In the genomic region with DNA sequence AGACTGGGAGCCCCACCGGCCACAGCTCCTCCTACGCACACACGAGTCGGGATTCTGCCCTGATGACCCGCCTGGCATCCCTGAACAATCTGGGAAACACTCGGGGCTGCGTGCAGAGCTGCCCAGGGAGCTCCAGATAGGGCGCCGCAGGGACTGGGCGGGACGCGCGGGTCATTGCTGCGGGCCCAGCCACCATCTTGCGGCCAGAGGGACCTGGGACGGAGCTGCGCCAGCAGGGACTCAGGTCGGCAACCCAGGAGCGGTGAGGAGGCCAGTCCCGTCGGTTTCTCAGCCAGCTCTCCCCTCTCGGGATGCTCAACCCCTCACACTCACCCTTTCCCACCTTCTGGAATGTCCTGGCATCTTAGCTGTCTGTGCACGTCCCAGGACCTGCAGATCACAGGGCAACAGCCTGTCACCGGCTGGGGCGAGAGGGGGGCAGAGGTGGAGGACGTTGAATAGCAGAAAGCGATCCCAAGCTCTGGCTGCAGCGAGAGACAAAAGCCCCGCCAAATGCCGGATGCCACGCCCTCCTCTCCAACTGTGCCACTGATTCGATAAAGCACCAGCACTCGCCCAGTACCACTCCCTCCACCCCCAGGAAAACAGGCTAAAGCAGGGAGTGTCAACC, we compare ENCODE assay signal across 1 cellular context.
A peak's percentile ranks its signal among the peaks of the same experiment; 100 is the strongest.
TF ChIP-seq lines count a peak whose summit lies in the region.

No MANE protein-coding gene starts in this region.

TF ChIP-seq in H1, 55 proteins besides CTCF, POLR2A, EP300 and RAD21:
- TF ChIP-seq RNF2 (IDR thresholded peaks at IDR 0.05; ENCODE audit: borderline replicate concordance, low read depth, low read length, missing control alignments, poor library complexity, severe bottlenecking) (no peak), TAF1 (IDR thresholded peaks at IDR 0.05; ENCODE audit: low read depth, low read length) (peak; percentile 88), SIRT6 (IDR thresholded peaks at IDR 0.05; ENCODE audit: low read length) (no peak), NANOG (IDR thresholded peaks at IDR 0.05; ENCODE audit: insufficient read depth, low read depth, low read length, poor library complexity, severe bottlenecking) (no peak), BRCA1 (IDR thresholded peaks at IDR 0.05; ENCODE audit: low read depth, low read length) (no peak), CEBPB (IDR thresholded peaks at IDR 0.05; ENCODE audit: low read depth, low read length) (no peak), SRF (IDR thresholded peaks at IDR 0.05; ENCODE audit: low read depth, low read length) (no peak), JUND (IDR thresholded peaks at IDR 0.05; ENCODE audit: low read length) (0 out of 2 replicates have a peak, but pooled peaks have one; percentile 4), NRF1 (IDR thresholded peaks at IDR 0.05; ENCODE audit: low read depth, low read length) (no peak), SAP30 (IDR thresholded peaks at IDR 0.05; ENCODE audit: insufficient read depth, insufficient replicate concordance, low read length) (peak; percentile 77), CTBP2 (IDR thresholded peaks at IDR 0.05; ENCODE audit: borderline replicate concordance, insufficient read depth, insufficient read length, low read length) (peak; percentile 62), KDM1A (IDR thresholded peaks at IDR 0.05; ENCODE audit: borderline replicate concordance, low read length) (no peak), CBX8 (IDR thresholded peaks at IDR 0.05; ENCODE audit: borderline replicate concordance, low read depth, low read length) (no peak), CHD1 (IDR thresholded peaks at IDR 0.05; ENCODE audit: low read depth, low read length) (no peak), EGR1 (IDR thresholded peaks at IDR 0.05; ENCODE audit: borderline replicate concordance, low read depth, low read length) (0 out of 2 replicates have a peak, but pooled peaks have one; percentile 13), ASH2L (IDR thresholded peaks at IDR 0.05; ENCODE audit: low read length) (peak; percentile 89), RBBP5 (IDR thresholded peaks at IDR 0.05; ENCODE audit: borderline replicate concordance, low read depth, low read length) (peak; percentile 87; the same call in 1 of the 2 replicates), CREB1 (IDR thresholded peaks at IDR 0.05) (no peak), TCF12 (IDR thresholded peaks at IDR 0.05; ENCODE audit: low read depth, low read length) (no peak), SP4 (IDR thresholded peaks at IDR 0.05; ENCODE audit: low read length) (no peak), SIN3A (conservative IDR thresholded peaks at IDR 0.05 in 1 of 2, IDR thresholded peaks at IDR 0.05 in 1 of 2; ENCODE audit: low read depth in 1 of 2, low read length in 2 of 2) (peak; percentile 14 to 65; a peak in 2 of 4 replicates), SUZ12 (IDR thresholded peaks at IDR 0.05; ENCODE audit: low read length) (no peak), MAFK (IDR thresholded peaks at IDR 0.05; ENCODE audit: low read depth, low read length) (no peak), ZNF274 (IDR thresholded peaks at IDR 0.05; ENCODE audit: borderline replicate concordance, extremely low read depth, low read length) (no peak), POLR2AphosphoS5 (IDR thresholded peaks at IDR 0.05; ENCODE audit: low read depth, low read length) (peak; percentile 89), SIX5 (IDR thresholded peaks at IDR 0.05; ENCODE audit: low read depth, low read length) (no peak), TBP (IDR thresholded peaks at IDR 0.05; ENCODE audit: low read depth, low read length) (peak; percentile 67; the same call in 1 of the 2 replicates), HDAC2 (IDR thresholded peaks at IDR 0.05; ENCODE audit: borderline replicate concordance in 1 of 2, low read depth in 2 of 2, low read length in 2 of 2) (no peak), YY1 (IDR thresholded peaks at IDR 0.05; ENCODE audit: low read depth, low read length) (peak; percentile 80), SP2 (IDR thresholded peaks at IDR 0.05; ENCODE audit: low read length) (no peak), GTF2F1 (IDR thresholded peaks at IDR 0.05; ENCODE audit: borderline replicate concordance, low read depth, low read length) (peak; percentile 55; the same call in 1 of the 2 replicates), PHF8 (conservative IDR thresholded peaks at IDR 0.05; ENCODE audit: low read depth, low read length) (peak; percentile 81), EZH2 (IDR thresholded peaks at IDR 0.05; ENCODE audit: low read depth, low read length, severe bottlenecking) (no peak), BCL11A (IDR thresholded peaks at IDR 0.05; ENCODE audit: low read depth in 2 of 2, low read length in 2 of 2) (no peak), KDM4A (IDR thresholded peaks at IDR 0.05; ENCODE audit: low read depth, low read length, severe bottlenecking) (peak; percentile 52), TAF7 (optimal IDR thresholded peaks at IDR 0.05; ENCODE audit: borderline replicate concordance, low read depth, low read length) (peak; percentile 69), GABPA (IDR thresholded peaks at IDR 0.05; ENCODE audit: borderline replicate concordance, insufficient read depth, low read length) (no peak), RFX5 (IDR thresholded peaks at IDR 0.05; ENCODE audit: borderline replicate concordance, low read depth, low read length) (no peak), FOSL1 (IDR thresholded peaks at IDR 0.05; ENCODE audit: insufficient read depth, low read depth, low read length) (no peak)
- TF ChIP-seq, protein P1, sequence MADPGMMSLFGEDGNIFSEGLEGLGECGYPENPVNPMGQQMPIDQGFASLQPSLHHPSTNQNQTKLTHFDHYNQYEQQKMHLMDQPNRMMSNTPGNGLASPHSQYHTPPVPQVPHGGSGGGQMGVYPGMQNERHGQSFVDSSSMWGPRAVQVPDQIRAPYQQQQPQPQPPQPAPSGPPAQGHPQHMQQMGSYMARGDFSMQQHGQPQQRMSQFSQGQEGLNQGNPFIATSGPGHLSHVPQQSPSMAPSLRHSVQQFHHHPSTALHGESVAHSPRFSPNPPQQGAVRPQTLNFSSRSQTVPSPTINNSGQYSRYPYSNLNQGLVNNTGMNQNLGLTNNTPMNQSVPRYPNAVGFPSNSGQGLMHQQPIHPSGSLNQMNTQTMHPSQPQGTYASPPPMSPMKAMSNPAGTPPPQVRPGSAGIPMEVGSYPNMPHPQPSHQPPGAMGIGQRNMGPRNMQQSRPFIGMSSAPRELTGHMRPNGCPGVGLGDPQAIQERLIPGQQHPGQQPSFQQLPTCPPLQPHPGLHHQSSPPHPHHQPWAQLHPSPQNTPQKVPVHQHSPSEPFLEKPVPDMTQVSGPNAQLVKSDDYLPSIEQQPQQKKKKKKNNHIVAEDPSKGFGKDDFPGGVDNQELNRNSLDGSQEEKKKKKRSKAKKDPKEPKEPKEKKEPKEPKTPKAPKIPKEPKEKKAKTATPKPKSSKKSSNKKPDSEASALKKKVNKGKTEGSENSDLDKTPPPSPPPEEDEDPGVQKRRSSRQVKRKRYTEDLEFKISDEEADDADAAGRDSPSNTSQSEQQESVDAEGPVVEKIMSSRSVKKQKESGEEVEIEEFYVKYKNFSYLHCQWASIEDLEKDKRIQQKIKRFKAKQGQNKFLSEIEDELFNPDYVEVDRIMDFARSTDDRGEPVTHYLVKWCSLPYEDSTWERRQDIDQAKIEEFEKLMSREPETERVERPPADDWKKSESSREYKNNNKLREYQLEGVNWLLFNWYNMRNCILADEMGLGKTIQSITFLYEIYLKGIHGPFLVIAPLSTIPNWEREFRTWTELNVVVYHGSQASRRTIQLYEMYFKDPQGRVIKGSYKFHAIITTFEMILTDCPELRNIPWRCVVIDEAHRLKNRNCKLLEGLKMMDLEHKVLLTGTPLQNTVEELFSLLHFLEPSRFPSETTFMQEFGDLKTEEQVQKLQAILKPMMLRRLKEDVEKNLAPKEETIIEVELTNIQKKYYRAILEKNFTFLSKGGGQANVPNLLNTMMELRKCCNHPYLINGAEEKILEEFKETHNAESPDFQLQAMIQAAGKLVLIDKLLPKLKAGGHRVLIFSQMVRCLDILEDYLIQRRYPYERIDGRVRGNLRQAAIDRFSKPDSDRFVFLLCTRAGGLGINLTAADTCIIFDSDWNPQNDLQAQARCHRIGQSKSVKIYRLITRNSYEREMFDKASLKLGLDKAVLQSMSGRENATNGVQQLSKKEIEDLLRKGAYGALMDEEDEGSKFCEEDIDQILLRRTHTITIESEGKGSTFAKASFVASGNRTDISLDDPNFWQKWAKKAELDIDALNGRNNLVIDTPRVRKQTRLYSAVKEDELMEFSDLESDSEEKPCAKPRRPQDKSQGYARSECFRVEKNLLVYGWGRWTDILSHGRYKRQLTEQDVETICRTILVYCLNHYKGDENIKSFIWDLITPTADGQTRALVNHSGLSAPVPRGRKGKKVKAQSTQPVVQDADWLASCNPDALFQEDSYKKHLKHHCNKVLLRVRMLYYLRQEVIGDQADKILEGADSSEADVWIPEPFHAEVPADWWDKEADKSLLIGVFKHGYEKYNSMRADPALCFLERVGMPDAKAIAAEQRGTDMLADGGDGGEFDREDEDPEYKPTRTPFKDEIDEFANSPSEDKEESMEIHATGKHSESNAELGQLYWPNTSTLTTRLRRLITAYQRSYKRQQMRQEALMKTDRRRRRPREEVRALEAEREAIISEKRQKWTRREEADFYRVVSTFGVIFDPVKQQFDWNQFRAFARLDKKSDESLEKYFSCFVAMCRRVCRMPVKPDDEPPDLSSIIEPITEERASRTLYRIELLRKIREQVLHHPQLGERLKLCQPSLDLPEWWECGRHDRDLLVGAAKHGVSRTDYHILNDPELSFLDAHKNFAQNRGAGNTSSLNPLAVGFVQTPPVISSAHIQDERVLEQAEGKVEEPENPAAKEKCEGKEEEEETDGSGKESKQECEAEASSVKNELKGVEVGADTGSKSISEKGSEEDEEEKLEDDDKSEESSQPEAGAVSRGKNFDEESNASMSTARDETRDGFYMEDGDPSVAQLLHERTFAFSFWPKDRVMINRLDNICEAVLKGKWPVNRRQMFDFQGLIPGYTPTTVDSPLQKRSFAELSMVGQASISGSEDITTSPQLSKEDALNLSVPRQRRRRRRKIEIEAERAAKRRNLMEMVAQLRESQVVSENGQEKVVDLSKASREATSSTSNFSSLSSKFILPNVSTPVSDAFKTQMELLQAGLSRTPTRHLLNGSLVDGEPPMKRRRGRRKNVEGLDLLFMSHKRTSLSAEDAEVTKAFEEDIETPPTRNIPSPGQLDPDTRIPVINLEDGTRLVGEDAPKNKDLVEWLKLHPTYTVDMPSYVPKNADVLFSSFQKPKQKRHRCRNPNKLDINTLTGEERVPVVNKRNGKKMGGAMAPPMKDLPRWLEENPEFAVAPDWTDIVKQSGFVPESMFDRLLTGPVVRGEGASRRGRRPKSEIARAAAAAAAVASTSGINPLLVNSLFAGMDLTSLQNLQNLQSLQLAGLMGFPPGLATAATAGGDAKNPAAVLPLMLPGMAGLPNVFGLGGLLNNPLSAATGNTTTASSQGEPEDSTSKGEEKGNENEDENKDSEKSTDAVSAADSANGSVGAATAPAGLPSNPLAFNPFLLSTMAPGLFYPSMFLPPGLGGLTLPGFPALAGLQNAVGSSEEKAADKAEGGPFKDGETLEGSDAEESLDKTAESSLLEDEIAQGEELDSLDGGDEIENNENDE (IDR thresholded peaks at IDR 0.05; ENCODE audit: insufficient replicate concordance, low read length) = no peak
- TF ChIP-seq, protein P2, sequence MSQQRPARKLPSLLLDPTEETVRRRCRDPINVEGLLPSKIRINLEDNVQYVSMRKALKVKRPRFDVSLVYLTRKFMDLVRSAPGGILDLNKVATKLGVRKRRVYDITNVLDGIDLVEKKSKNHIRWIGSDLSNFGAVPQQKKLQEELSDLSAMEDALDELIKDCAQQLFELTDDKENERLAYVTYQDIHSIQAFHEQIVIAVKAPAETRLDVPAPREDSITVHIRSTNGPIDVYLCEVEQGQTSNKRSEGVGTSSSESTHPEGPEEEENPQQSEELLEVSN (IDR thresholded peaks at IDR 0.05) = no peak
- TF ChIP-seq, protein P3, sequence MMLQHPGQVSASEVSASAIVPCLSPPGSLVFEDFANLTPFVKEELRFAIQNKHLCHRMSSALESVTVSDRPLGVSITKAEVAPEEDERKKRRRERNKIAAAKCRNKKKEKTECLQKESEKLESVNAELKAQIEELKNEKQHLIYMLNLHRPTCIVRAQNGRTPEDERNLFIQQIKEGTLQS (IDR thresholded peaks at IDR 0.05; ENCODE audit: insufficient read depth, low read depth, low read length) = no peak
- TF ChIP-seq, protein P4, sequence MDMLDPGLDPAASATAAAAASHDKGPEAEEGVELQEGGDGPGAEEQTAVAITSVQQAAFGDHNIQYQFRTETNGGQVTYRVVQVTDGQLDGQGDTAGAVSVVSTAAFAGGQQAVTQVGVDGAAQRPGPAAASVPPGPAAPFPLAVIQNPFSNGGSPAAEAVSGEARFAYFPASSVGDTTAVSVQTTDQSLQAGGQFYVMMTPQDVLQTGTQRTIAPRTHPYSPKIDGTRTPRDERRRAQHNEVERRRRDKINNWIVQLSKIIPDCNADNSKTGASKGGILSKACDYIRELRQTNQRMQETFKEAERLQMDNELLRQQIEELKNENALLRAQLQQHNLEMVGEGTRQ (IDR thresholded peaks at IDR 0.05; ENCODE audit: low read length) = no peak
- TF ChIP-seq, protein P5, sequence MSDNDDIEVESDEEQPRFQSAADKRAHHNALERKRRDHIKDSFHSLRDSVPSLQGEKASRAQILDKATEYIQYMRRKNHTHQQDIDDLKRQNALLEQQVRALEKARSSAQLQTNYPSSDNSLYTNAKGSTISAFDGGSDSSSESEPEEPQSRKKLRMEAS (IDR thresholded peaks at IDR 0.05) = 0 out of 2 replicates have a peak, but pooled peaks have one; percentile 13
TF ChIP-seq in H1: peak in this region for 16.
